Comparison of ENCODE assay signal across 1 cellular context in the genomic region with DNA sequence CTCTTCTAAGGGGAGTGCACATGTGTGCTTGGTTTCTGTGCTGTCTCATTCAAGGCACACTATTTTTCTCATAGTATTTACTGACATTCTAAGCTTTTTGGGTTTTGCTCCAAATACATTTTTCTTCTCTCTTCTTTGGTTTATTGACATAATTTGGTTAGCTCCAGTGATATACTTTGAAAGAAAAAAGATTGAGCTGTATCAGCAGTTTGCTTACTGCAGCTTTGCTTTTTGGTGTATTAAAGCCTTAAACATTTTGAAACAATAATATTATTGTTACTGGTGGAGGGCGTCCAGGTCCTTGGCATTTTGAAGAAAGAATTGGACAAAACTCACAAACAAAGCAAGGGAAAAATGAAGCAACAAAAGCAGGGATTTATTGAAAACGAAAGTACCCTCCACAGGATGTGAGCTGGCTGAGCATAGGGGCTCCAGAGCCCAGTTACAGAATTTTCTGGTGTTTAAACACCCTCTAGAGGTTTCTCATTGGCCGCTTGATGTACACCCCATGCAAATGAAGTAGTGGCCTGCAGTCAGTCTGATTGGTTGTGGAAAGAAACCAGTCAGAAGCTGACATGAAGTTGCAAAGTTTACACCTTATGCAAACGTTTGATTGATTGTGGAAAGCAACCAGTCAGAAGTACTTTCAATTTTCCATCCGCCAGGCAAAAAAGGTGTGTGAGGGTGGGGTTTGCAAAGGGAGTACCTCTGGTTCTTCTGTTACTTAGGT.
TF ChIP-seq lines count a peak whose summit lies in the region.

No MANE protein-coding gene starts in this region.

TF ChIP-seq in K562, 482 proteins besides CTCF, POLR2A, EP300 and RAD21 (continued from another document):
- TF ChIP-seq RBM25 (IDR thresholded peaks at IDR 0.05; ENCODE audit: low read depth, low read length, severe bottlenecking) (no peak), ZNF436 (CRISPR knock-in tag; IDR thresholded peaks at IDR 0.05) (no peak), MGA (IDR thresholded peaks at IDR 0.05) (no peak), SP2 (IDR thresholded peaks at IDR 0.05; ENCODE audit: extremely low read depth, low read depth, low read length, poor library complexity, severe bottlenecking) (no peak), ZNF224 (CRISPR knock-in tag; IDR thresholded peaks at IDR 0.05) (no peak), ZFP30 (CRISPR knock-in tag; IDR thresholded peaks at IDR 0.05; ENCODE audit: borderline replicate concordance) (no peak), PHB (CRISPR knock-in tag; IDR thresholded peaks at IDR 0.05) (no peak), COPS2 (conservative IDR thresholded peaks at IDR 0.05) (no peak), CEBPZ (IDR thresholded peaks at IDR 0.05; ENCODE audit: borderline replicate concordance, low read depth, low read length) (no peak), CREB5 (CRISPR knock-in tag; IDR thresholded peaks at IDR 0.05) (no peak), C11orf30 (IDR thresholded peaks at IDR 0.05; ENCODE audit: low read depth) (peak; percentile 58), MAFG (tag; conservative IDR thresholded peaks at IDR 0.05) (peak; percentile 34; the same call in 1 of the 2 replicates), SMAD4 (CRISPR knock-in tag; conservative IDR thresholded peaks at IDR 0.05) (no peak), MCM2 (IDR thresholded peaks at IDR 0.05; ENCODE audit: low read depth) (no peak), NFYB (IDR thresholded peaks at IDR 0.05; ENCODE audit: extremely low read depth, insufficient read length) (peak; percentile 16), IRF2 (CRISPR knock-in tag; IDR thresholded peaks at IDR 0.05) (no peak), MIER1 (IDR thresholded peaks at IDR 0.05; ENCODE audit: low read depth) (no peak), GABPA (tag; conservative IDR thresholded peaks at IDR 0.05; ENCODE audit: low read depth) (no peak), ZNF830 (CRISPR knock-in tag; IDR thresholded peaks at IDR 0.05) (no peak), MYNN (IDR thresholded peaks at IDR 0.05) (no peak), MYNN (CRISPR knock-in tag; IDR thresholded peaks at IDR 0.05) (no peak), ZNF561 (CRISPR knock-in tag; conservative IDR thresholded peaks at IDR 0.05) (no peak), ILK (tag; IDR thresholded peaks at IDR 0.05; ENCODE audit: borderline replicate concordance, low read depth) (no peak), POLR2G (IDR thresholded peaks at IDR 0.05; ENCODE audit: low read depth, low read length) (no peak), SMARCB1 (IDR thresholded peaks at IDR 0.05; ENCODE audit: insufficient read length, low read depth) (no peak)
- TF ChIP-seq, protein P1, sequence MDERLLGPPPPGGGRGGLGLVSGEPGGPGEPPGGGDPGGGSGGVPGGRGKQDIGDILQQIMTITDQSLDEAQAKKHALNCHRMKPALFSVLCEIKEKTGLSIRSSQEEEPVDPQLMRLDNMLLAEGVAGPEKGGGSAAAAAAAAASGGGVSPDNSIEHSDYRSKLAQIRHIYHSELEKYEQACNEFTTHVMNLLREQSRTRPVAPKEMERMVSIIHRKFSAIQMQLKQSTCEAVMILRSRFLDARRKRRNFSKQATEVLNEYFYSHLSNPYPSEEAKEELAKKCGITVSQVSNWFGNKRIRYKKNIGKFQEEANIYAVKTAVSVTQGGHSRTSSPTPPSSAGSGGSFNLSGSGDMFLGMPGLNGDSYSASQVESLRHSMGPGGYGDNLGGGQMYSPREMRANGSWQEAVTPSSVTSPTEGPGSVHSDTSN (CRISPR knock-in tag; IDR thresholded peaks at IDR 0.05; ENCODE audit: low read depth), result no peak
- TF ChIP-seq, protein P1 (tag; conservative IDR thresholded peaks at IDR 0.05; ENCODE audit: low read depth), result peak; percentile 67
- TF ChIP-seq, protein P2, sequence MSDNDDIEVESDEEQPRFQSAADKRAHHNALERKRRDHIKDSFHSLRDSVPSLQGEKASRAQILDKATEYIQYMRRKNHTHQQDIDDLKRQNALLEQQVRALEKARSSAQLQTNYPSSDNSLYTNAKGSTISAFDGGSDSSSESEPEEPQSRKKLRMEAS (CRISPR knock-in tag; IDR thresholded peaks at IDR 0.05), result no peak
TF ChIP-seq in K562: peak in this region for 8.
